Comparison of ENCODE assay signal across 16 cellular contexts in the genomic region with DNA sequence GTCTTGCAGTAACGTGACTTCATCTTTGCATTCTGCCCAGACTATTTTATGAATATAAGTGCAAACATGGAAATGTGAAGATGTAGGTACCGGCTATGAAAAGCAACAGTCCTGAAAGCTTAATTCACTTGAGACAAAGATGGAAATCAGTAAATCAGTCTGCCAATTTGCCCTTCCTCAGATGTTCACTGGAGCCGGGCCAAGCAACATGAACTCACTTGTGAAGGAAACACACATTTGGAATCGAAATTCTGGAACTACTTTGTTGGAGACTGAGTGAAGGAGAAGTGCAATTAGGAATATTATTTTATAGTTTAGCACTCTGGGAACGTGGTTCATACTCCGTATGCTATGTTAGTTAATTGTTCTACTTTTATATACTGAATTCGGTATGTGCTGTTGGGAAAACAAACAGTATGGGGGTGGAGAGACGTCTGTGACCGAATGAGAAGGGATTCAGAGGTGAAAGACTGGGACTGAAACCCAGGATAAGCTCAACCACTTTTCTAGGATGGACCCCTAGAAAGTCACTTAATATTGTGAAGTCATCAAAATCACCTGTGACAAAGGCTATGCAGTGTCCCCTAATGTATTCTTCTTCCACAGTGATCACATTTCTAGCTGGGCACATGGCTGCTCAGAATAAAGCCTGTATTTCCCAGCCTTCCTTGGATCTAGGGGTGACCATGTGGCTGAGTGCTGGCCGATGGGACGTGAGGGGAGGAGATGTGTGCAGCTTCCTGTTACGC.
A peak's percentile ranks its signal among the peaks of the same experiment; 100 is the strongest.
DNase-seq lines count a peak whose midpoint lies in the region; ATAC-seq and TF ChIP-seq lines count a peak whose summit lies in the region.
"Had no signal": no experiment of that assay in that cellular context is flagged by ENCODE, and none has a peak within 500 bp of the region (broad histone marks: within the 10 kb centered on the region; RNA-seq: fewer than 3 reads in every experiment).

No MANE protein-coding gene starts in this region.

- ATAC-seq in natural killer cell (no peak), GM18870 (IDR thresholded peaks at IDR 0.05; ENCODE audit: unreplicated experiment) (no peak)
- ATAC-seq: activated CD8-positive, alpha-beta T cell treated with anti-CD3 and anti-CD28 coated beads, Interleukin-2, amount 10 ng/mL, durations not matched to agents 7 days and 5 days; esophagus mucosa; left lobe of liver had no signal

- H3K4me1 Mint-ChIP-seq in natural killer cell: peaks cover 75 to 83% of the 10 kb centered on the region in 2 donors
- H3K4me1 Mint-ChIP-seq in activated naive CD4-positive, alpha-beta T cell treated with anti-CD3 and anti-CD28 coated beads for 36 hours (ENCODE audit: low read depth): peaks cover 14% of the 10 kb centered on the region

- H3K36me3 ChIP-seq in BE2C: no peaks in the 10 kb centered on the region
- H3K36me3 ChIP-seq: Peyer's patch had no signal

- in situ Hi-C loops in KBM-7 (cut with MboI; ENCODE audit: low pct_unique_long_range_greater_than_20kb, low sequenced_read_pairs): no loop called here

- peak overlapping the region; percentile 99 for H3K27ac ChIP-seq in caudate nucleus (ENCODE audit: low read depth, low read length)
- H3K27ac ChIP-seq: Peyer's patch had no signal

- H3K36me3 Mint-ChIP-seq in natural killer cell: peaks cover 15% of the 10 kb centered on the region
- H3K36me3 Mint-ChIP-seq in activated naive CD4-positive, alpha-beta T cell treated with anti-CD3 and anti-CD28 coated beads for 36 hours (ENCODE audit: low read depth): peaks cover 2% of the 10 kb centered on the region

- H3K4me1 ChIP-seq in BE2C: 0 out of 2 replicates have a peak, but pooled peaks cover 9% of the 10 kb centered on the region
- H3K4me1 ChIP-seq: Peyer's patch had no signal

- peak overlapping the region; percentile 74 to 92 for H3K27ac Mint-ChIP-seq in natural killer cell
- H3K27ac Mint-ChIP-seq in activated naive CD4-positive, alpha-beta T cell treated with anti-CD3 and anti-CD28 coated beads for 36 hours: no peak overlapping the region
- H3K27ac Mint-ChIP-seq: GM23338 had no signal

- H3K4me3 Mint-ChIP-seq in natural killer cell: no peak overlapping the region
- no peak overlapping the region for H3K4me3 Mint-ChIP-seq in activated naive CD4-positive, alpha-beta T cell treated with anti-CD3 and anti-CD28 coated beads for 36 hours
- H3K4me3 Mint-ChIP-seq: activated CD8-positive, alpha-beta T cell treated with anti-CD3 and anti-CD28 coated beads, Interleukin-2, amount 10 ng/mL, durations not matched to agents 7 days and 5 days; activated naive CD8-positive, alpha-beta T cell treated with anti-CD3 and anti-CD28 coated beads, Interleukin-2, amount 10 ng/mL, durations not matched to agents 7 days and 5 days; GM23338 had no signal

- H3K9me3 ChIP-seq in BE2C: no peaks in the 10 kb centered on the region
- H3K9me3 ChIP-seq: Peyer's patch had no signal

- H3K4me3 ChIP-seq in BE2C (ENCODE audit: low read depth, low read length): no peak overlapping the region
- H3K4me3 ChIP-seq: GM23338, Peyer's patch had no signal

- CTCF ChIA-PET in activated naive CD4-positive, alpha-beta T cell treated with anti-CD3 and anti-CD28 coated beads for 36 hours (lab: Charles Lee): no interaction called here

- intact Hi-C loops in natural killer cell (cut with micrococcal nuclease): no loop called here
- intact Hi-C loops in activated naive CD4-positive, alpha-beta T cell treated with anti-CD3 and anti-CD28 coated beads for 36 hours (cut with micrococcal nuclease): no loop called here

- peak; percentile 38 for DNase-seq in BE2C
- DNase-seq in NCI-H1105 (lab: John Stamatoyannopoulos, UW): peak; percentile 51
- DNase-seq in caudate nucleus (lab: John Stamatoyannopoulos, UW): peak in 11 of 61 donors; percentile 18 to 44 (median 29)
- no peak for DNase-seq in natural killer cell
- no peak for DNase-seq in EL
- no peak for DNase-seq in activated naive CD4-positive, alpha-beta T cell treated with anti-CD3 and anti-CD28 coated beads for 36 hours
- DNase-seq in KBM-7: no peak
- DNase-seq: activated CD8-positive, alpha-beta T cell treated with anti-CD3 and anti-CD28 coated beads, Interleukin-2, amount 10 ng/mL, durations not matched to agents 7 days and 5 days; activated naive CD8-positive, alpha-beta T cell treated with anti-CD3 and anti-CD28 coated beads, Interleukin-2, amount 10 ng/mL, durations not matched to agents 7 days and 5 days; activated T-cell treated with anti-CD3 and anti-CD28 coated beads, Interleukin-2, amount 50 U/mL, for 48 hours; NCI-H1092 treated with DMSO at 0.1 percent for 48 hours; Peyer's patch had no signal

- no peaks in the 10 kb centered on the region for H3K27me3 Mint-ChIP-seq in natural killer cell (ENCODE audit: low read depth in 2 of 2)
- H3K27me3 Mint-ChIP-seq in activated naive CD4-positive, alpha-beta T cell treated with anti-CD3 and anti-CD28 coated beads for 36 hours (ENCODE audit: low read depth): no peaks in the 10 kb centered on the region
- H3K27me3 Mint-ChIP-seq: activated naive CD8-positive, alpha-beta T cell treated with anti-CD3 and anti-CD28 coated beads, Interleukin-2, amount 10 ng/mL, durations not matched to agents 7 days and 5 days had no signal

- no peaks in the 10 kb centered on the region for H3K9me3 Mint-ChIP-seq in natural killer cell
- H3K9me3 Mint-ChIP-seq in activated naive CD4-positive, alpha-beta T cell treated with anti-CD3 and anti-CD28 coated beads for 36 hours: no peaks in the 10 kb centered on the region
- H3K9me3 Mint-ChIP-seq: activated naive CD8-positive, alpha-beta T cell treated with anti-CD3 and anti-CD28 coated beads, Interleukin-2, amount 10 ng/mL, durations not matched to agents 7 days and 5 days; GM23338 had no signal

- no peaks in the 10 kb centered on the region for H3K27me3 ChIP-seq in BE2C
- H3K27me3 ChIP-seq: Peyer's patch had no signal

- TF ChIP-seq CTCF in BE2C (IDR thresholded peaks at IDR 0.05; ENCODE audit: low read depth, low read length): no peak
- no peak for TF ChIP-seq CTCF in natural killer cell (IDR thresholded peaks at IDR 0.05)

Comparison
In these comparisons a context has a peak if more than half of its experiments do, and no peak if none do; other contexts are left out.
1. DNase-seq: peak in BE2C (single experiment) and NCI-H1105 (single experiment); none in natural killer cell (single experiment), EL (single experiment), activated naive CD4-positive, alpha-beta T cell treated with anti-CD3 and anti-CD28 coated beads for 36 hours (single experiment) and KBM-7 (single experiment).